1 cellular context compared by ENCODE assay signal in genomic region chr11:118842369-118842768, GRCh38.
TF ChIP-seq lines count a peak whose summit lies in the region.

No MANE protein-coding gene starts in this region.

TF ChIP-seq in SK-N-SH, 30 proteins besides CTCF, POLR2A, EP300 and RAD21:
- TF ChIP-seq REST (IDR thresholded peaks at IDR 0.05; ENCODE audit: low read depth, low read length) (peak; percentile 87), JUND (IDR thresholded peaks at IDR 0.05) (peak; percentile 21; the same call in 1 of the 2 replicates), RXRA (IDR thresholded peaks at IDR 0.05; ENCODE audit: borderline replicate concordance, low read depth) (no peak), POLR2AphosphoS5 (IDR thresholded peaks at IDR 0.05; ENCODE audit: low read depth, low read length) (no peak), USF1 (IDR thresholded peaks at IDR 0.05; ENCODE audit: borderline replicate concordance, low read depth) (no peak), USF2 (IDR thresholded peaks at IDR 0.05; ENCODE audit: borderline replicate concordance, low read depth, low read length) (no peak), FOSL2 (IDR thresholded peaks at IDR 0.05; ENCODE audit: borderline replicate concordance, low read depth) (peak; percentile 36; the same call in 1 of the 2 replicates)
